In genomic region chr9:133286523-133286922, GRCh38 we compare ENCODE assay signal across 23 cellular contexts. TPM values are rescaled to one million over a fixed set of nuclear protein-coding genes. Genes with fewer than 3 reads are reported as not detected.
"Had no signal": no experiment of that assay in that cellular context is flagged by ENCODE, and none has a peak within 500 bp of the region (broad histone marks: within the 10 kb centered on the region; RNA-seq: fewer than 3 reads in every experiment).

No MANE protein-coding gene starts in this region.

- H3K4me3 Mint-ChIP-seq: activated CD4-positive, alpha-beta memory T cell treated with anti-CD3 and anti-CD28 coated beads, Interleukin-2, amount 10 ng/mL, durations not matched to agents 7 days and 5 days; activated T-cell treated with anti-CD3 and anti-CD28 coated beads, Interleukin-2, amount 50 U/mL, for 72 hours; brain; dendritic cell treated with granulocyte-macrophage colony-stimulating factor and Interleukin-4, amounts not matched to agents 40 ng/mL and 50 ng/mL, for 4 days; mesothelial cell of epicardium; nephron progenitor cell; T-helper 17 cell had no signal

- ATAC-seq: activated naive CD4-positive, alpha-beta T cell treated with anti-CD3 and anti-CD28 coated beads, Interleukin-2, amount 50 U/mL, for 72 hours; activated T-cell treated with anti-CD3 and anti-CD28 coated beads, Interleukin-2, amount 50 U/mL, for 72 hours; foreskin keratinocyte; left colon; lower lobe of right lung; psoas muscle; right lobe of liver; T-helper 17 cell had no signal

- H3K4me1 ChIP-seq: foreskin keratinocyte, lower lobe of right lung, psoas muscle, right lobe of liver, spleen, stomach, testis, upper lobe of left lung had no signal

- H3K9me3 ChIP-seq: lower lobe of right lung, right lobe of liver, testis had no signal

- H3K36me3 Mint-ChIP-seq: brain, mesothelial cell of epicardium had no signal

- DNase-seq: activated CD4-positive, alpha-beta memory T cell treated with anti-CD3 and anti-CD28 coated beads, Interleukin-2, amount 10 ng/mL, durations not matched to agents 7 days and 5 days; activated CD4-positive, alpha-beta T cell treated with anti-CD3 and anti-CD28 coated beads for 4 hours; activated gamma-delta T cell; activated T-cell treated with anti-CD3 and anti-CD28 coated beads, Interleukin-2, amount 50 U/mL, for 72 hours; amniotic stem cell; cerebellar nuclear complex; erythroblast; left colon; lower lobe of right lung; nephron progenitor cell; psoas muscle; right lobe of liver; spleen; stomach; T-helper 17 cell; testis; upper lobe of left lung had no signal

- H3K27ac Mint-ChIP-seq: activated CD4-positive, alpha-beta memory T cell treated with anti-CD3 and anti-CD28 coated beads, Interleukin-2, amount 10 ng/mL, durations not matched to agents 7 days and 5 days; activated naive CD4-positive, alpha-beta T cell treated with anti-CD3 and anti-CD28 coated beads, Interleukin-2, amount 50 U/mL, for 72 hours; activated T-cell treated with anti-CD3 and anti-CD28 coated beads, Interleukin-2, amount 50 U/mL, for 72 hours; brain; dendritic cell treated with granulocyte-macrophage colony-stimulating factor and Interleukin-4, amounts not matched to agents 40 ng/mL and 50 ng/mL, for 4 days; mesothelial cell of epicardium; nephron progenitor cell; T-helper 17 cell had no signal

- H3K4me3 ChIP-seq: lower lobe of right lung, psoas muscle, right lobe of liver, spleen, stomach, testis, upper lobe of left lung had no signal

- H3K4me1 Mint-ChIP-seq: activated CD4-positive, alpha-beta memory T cell treated with anti-CD3 and anti-CD28 coated beads, Interleukin-2, amount 10 ng/mL, durations not matched to agents 7 days and 5 days; brain; mesothelial cell of epicardium; nephron progenitor cell; T-helper 17 cell had no signal

- H3K27me3 Mint-ChIP-seq: T-helper 17 cell had no signal

- H3K27ac ChIP-seq: foreskin keratinocyte, lower lobe of right lung, psoas muscle, right lobe of liver, spleen, stomach, testis, upper lobe of left lung had no signal

RNA-seq across cellular contexts. Expression of gene ABO, which starts 11.5 kb away (rescaled TPM):
- total RNA-seq: activated naive CD4-positive, alpha-beta T cell treated with anti-CD3 and anti-CD28 coated beads, Interleukin-2, amount 50 U/mL, for 72 hours; activated T-cell treated with anti-CD3 and anti-CD28 coated beads, Interleukin-2, amount 50 U/mL, for 72 hours; foreskin keratinocyte; osteoblast had no signal
- polyA plus RNA-seq: foreskin keratinocyte had no signal
